Comparison of ENCODE assay signal across 14 cellular contexts in genomic region chr11:116707250-116707649, GRCh38.
A peak's percentile ranks its signal among the peaks of the same experiment; 100 is the strongest.
DNase-seq lines count a peak whose midpoint lies in the region; ATAC-seq and TF ChIP-seq lines count a peak whose summit lies in the region.
"Had no signal": no experiment of that assay in that cellular context is flagged by ENCODE, and none has a peak within 500 bp of the region (broad histone marks: within the 10 kb centered on the region; RNA-seq: fewer than 3 reads in every experiment).

No MANE protein-coding gene starts in this region.

- H3K27ac ChIP-seq in colonic mucosa (no peak overlapping the region), mucosa of rectum (ENCODE audit: low read depth in 2 of 2, low read length in 2 of 2) (no peak overlapping the region), ovary (no peak overlapping the region)

- no peaks in the 10 kb centered on the region for H3K36me3 ChIP-seq in colonic mucosa
- H3K36me3 ChIP-seq in mucosa of rectum (ENCODE audit: control insufficient read depth in 2 of 2, insufficient read depth in 2 of 2, low read length in 2 of 2) = no peaks in the 10 kb centered on the region
- H3K36me3 ChIP-seq in ovary = no peaks in the 10 kb centered on the region

- no peaks in the 10 kb centered on the region for H3K9me3 ChIP-seq in colonic mucosa
- no peaks in the 10 kb centered on the region for H3K9me3 ChIP-seq in mucosa of rectum (ENCODE audit: control insufficient read depth in 2 of 2, low read length in 2 of 2)
- H3K9me3 ChIP-seq in ovary = no peaks in the 10 kb centered on the region

- TF ChIP-seq EP300 in Ishikawa (IDR thresholded peaks at IDR 0.05; ENCODE audit: borderline replicate concordance) (no peak), ovary (IDR thresholded peaks at IDR 0.05) (no peak)

- H3K27me3 ChIP-seq in colonic mucosa (no peaks in the 10 kb centered on the region), mucosa of rectum (ENCODE audit: control insufficient read depth in 2 of 2, insufficient read depth in 2 of 2, low read length in 2 of 2) (peaks cover 3 to 9% of the 10 kb centered on the region in 2 donors), ovary (no peaks in the 10 kb centered on the region)

- TF ChIP-seq RAD21 in Ishikawa (IDR thresholded peaks at IDR 0.05; ENCODE audit: low read depth) = no peak

- H3K4me3 ChIP-seq in colonic mucosa = peak overlapping the region; percentile 5
- H3K4me3 ChIP-seq in mucosa of rectum (ENCODE audit: low read length in 2 of 2) = peak overlapping the region; percentile 23 to 52
- H3K4me3 ChIP-seq in ovary = no peak overlapping the region

- ATAC-seq in HG03095 (IDR thresholded peaks at IDR 0.05; ENCODE audit: unreplicated experiment) = no peak

- WGBS in ovary, 3 donors = 13 to 29% (median 19%) methylated on average over 32 to 33 of the region's 33 CpGs

- TF ChIP-seq POLR2A in ovary (IDR thresholded peaks at IDR 0.05) = no peak

- peak; percentile 40 for DNase-seq in NCI-H345 treated with DMSO at 0.1 percent for 48 hours (lab: John Stamatoyannopoulos, UW; ENCODE audit: unreplicated experiment)
- peak; percentile 62 for DNase-seq in colonic mucosa
- DNase-seq in ovary = no peak
- DNase-seq in stimulated activated naive CD4-positive, alpha-beta T cell (lab: John Stamatoyannopoulos, UW) = no peak
- no peak for DNase-seq in KBM-7
- DNase-seq: activated CD4-positive, alpha-beta T cell treated with anti-CD3 and anti-CD28 coated beads, Interleukin-2, amount 50 U/mL, for 1 hour; activated naive CD4-positive, alpha-beta T cell treated with Interleukin-2 at 50 U/mL for 16 hours; CD4-positive, CD25-positive, alpha-beta regulatory T cell; HCEC 1CT; NCI-H82; occipital lobe had no signal

- intact Hi-C loops in colonic mucosa (cut with DNase I) (no loop called here), ovary (cut with DNase I) (no loop called here)

- in situ Hi-C loops in KBM-7 (cut with MboI; ENCODE audit: low pct_unique_long_range_greater_than_20kb, low sequenced_read_pairs) = no loop called here

- H3K4me1 ChIP-seq in colonic mucosa (no peaks in the 10 kb centered on the region), mucosa of rectum (ENCODE audit: control insufficient read depth in 2 of 2, insufficient read depth in 2 of 2, low read length in 2 of 2) (peaks cover 4 to 12% of the 10 kb centered on the region in 2 donors), ovary (ENCODE audit: insufficient read depth) (no peaks in the 10 kb centered on the region)

- H3K9ac ChIP-seq in colonic mucosa (ENCODE audit: low read depth in 2 of 2, low read length in 2 of 2) = peak overlapping the region in 1 of 2 donors; percentile 51
- peak overlapping the region in 1 of 2 donors; percentile 10 for H3K9ac ChIP-seq in mucosa of rectum (ENCODE audit: low read depth in 1 of 2, low read length in 2 of 2)

- TF ChIP-seq CTCF in colonic mucosa (IDR thresholded peaks at IDR 0.05) (no peak), ovary (IDR thresholded peaks at IDR 0.05) (no peak)

TF ChIP-seq in Ishikawa, 13 proteins besides CTCF, POLR2A, EP300 and RAD21:
- TF ChIP-seq ZBTB7A (IDR thresholded peaks at IDR 0.05; ENCODE audit: low read depth) (no peak), TEAD4 (IDR thresholded peaks at IDR 0.05) (0 out of 2 replicates have a peak, but pooled peaks have one; percentile 16), FOXM1 (IDR thresholded peaks at IDR 0.05; ENCODE audit: borderline replicate concordance, low read depth) (no peak), MAX (IDR thresholded peaks at IDR 0.05) (peak; percentile 45; the same call in 1 of the 2 replicates), NFIC (IDR thresholded peaks at IDR 0.05) (no peak), USF1 (IDR thresholded peaks at IDR 0.05) (no peak), CREB1 (IDR thresholded peaks at IDR 0.05; ENCODE audit: low read depth) (no peak), TAF1 (IDR thresholded peaks at IDR 0.05; ENCODE audit: low read depth) (no peak), CEBPB (IDR thresholded peaks at IDR 0.05) (peak; percentile 75), EGR1 (IDR thresholded peaks at IDR 0.05) (no peak), REST (IDR thresholded peaks at IDR 0.05; ENCODE audit: low read depth) (peak; percentile 53), YY1 (IDR thresholded peaks at IDR 0.05; ENCODE audit: low read depth) (no peak), TCF12 (IDR thresholded peaks at IDR 0.05; ENCODE audit: low read depth) (no peak)
TF ChIP-seq in Ishikawa: peak in this region for 4.

Comparison
In these comparisons a context has a peak if more than half of its experiments do, and no peak if none do; other contexts are left out.
1. DNase-seq: peak in NCI-H345 treated with DMSO at 0.1 percent for 48 hours (single experiment) and colonic mucosa (single experiment); none in ovary (0 of 5), stimulated activated naive CD4-positive, alpha-beta T cell (0 of 6) and KBM-7 (single experiment).